15 cellular contexts compared by ENCODE assay signal in the genomic region with DNA sequence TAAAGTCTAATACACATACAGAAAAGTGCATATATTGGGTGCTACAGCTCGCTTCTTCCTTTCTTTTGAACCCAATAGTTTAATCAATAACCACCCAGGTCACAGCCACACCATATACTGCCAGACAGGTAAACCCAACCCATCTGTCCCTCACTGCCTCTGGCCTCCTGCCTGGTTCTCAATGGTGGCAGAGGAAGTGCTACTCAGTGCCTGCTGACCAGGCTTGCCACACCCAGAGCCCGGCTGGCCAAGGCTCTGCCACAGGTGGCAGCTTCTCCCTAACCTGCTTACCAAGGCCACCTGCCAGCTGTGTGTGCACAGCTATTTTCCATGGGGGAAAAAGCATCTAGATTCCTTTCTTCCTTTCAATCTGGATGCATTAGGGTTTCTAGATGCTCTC. TPM values are rescaled to one million over a fixed set of nuclear protein-coding genes. Genes with fewer than 3 reads are reported as not detected.
DNase-seq lines count a peak whose midpoint lies in the region; ATAC-seq, FAIRE-seq and TF ChIP-seq lines count a peak whose summit lies in the region.
"Had no signal": no experiment of that assay in that cellular context is flagged by ENCODE, and none has a peak within 500 bp of the region (broad histone marks: within the 10 kb centered on the region; RNA-seq: fewer than 3 reads in every experiment).

No MANE protein-coding gene starts in this region.

- BruUV-seq in HepG2 (replicated peaks; lab: Mats Ljungman, UMichigan): no TSS peak

- ATAC-seq in right lobe of liver: peak in 1 of 4 donors; percentile 4
- no peak for ATAC-seq in HepG2
- ATAC-seq in right cardiac atrium: no peak
- peak in 2 of 4 donors; percentile 23 to 39 for ATAC-seq in psoas muscle
- ATAC-seq in GM18498 (IDR thresholded peaks at IDR 0.05; ENCODE audit: unreplicated experiment): no peak
- ATAC-seq: activated T-cell treated with anti-CD3 and anti-CD28 coated beads, Interleukin-2, amount 50 U/mL, for 4 hours had no signal

- TF ChIP-seq CTCF in right lobe of liver (IDR thresholded peaks at IDR 0.05): no peak
- TF ChIP-seq CTCF in HepG2 (CRISPR knock-in tag; IDR thresholded peaks at IDR 0.05): no peak
- no peak for TF ChIP-seq CTCF in psoas muscle (IDR thresholded peaks at IDR 0.05)
- TF ChIP-seq CTCF in nephron progenitor cell (IDR thresholded peaks at IDR 0.05): no peak
- TF ChIP-seq CTCF in GM10266 (IDR thresholded peaks at IDR 0.05; ENCODE audit: control insufficient read depth, insufficient read depth, low read depth, missing control alignments): no peak

- DNase-seq in right lobe of liver (peak; percentile 35 to 59 (median 54)), HepG2 (ENCODE audit: low spot score) (no peak), right cardiac atrium (peak in 2 of 3 donors; percentile 70 to 71), psoas muscle (peak; percentile 47 to 77), nephron progenitor cell (no peak), GM10266 (ENCODE audit: extremely low spot score) (no peak), SJCRH30 (no peak)
- DNase-seq: activated CD4-positive, alpha-beta T cell treated with anti-CD3 and anti-CD28 coated beads for 1 hour; activated T-cell treated with anti-CD3 and anti-CD28 coated beads, Interleukin-2, amount 50 U/mL, for 4 hours; AML-193; GOT3; NCI-H2171 treated with DMSO at 0.1 percent for 48 hours had no signal

- H3K4me3 Mint-ChIP-seq in nephron progenitor cell: no peak overlapping the region
- H3K4me3 Mint-ChIP-seq: activated T-cell treated with anti-CD3 and anti-CD28 coated beads, Interleukin-2, amount 50 U/mL, for 4 hours had no signal

- TF ChIP-seq EP300 in HepG2 (IDR thresholded peaks at IDR 0.05; ENCODE audit: low read depth in 2 of 2, low read length in 2 of 2) (no peak), HepG2 (CRISPR knock-in tag; IDR thresholded peaks at IDR 0.05; ENCODE audit: borderline replicate concordance) (no peak)

- TF ChIP-seq POLR2A in right lobe of liver (IDR thresholded peaks at IDR 0.05): no peak
- TF ChIP-seq POLR2A in HepG2 (IDR thresholded peaks at IDR 0.05; ENCODE audit: insufficient read depth in 1 of 2, low read depth in 2 of 2, low read length in 2 of 2): no peak

- H4K20me1 ChIP-seq in HepG2 (ENCODE audit: insufficient read depth, low read length): no peaks in the 10 kb centered on the region

- H3K27me3 ChIP-seq in right lobe of liver: no peaks in the 10 kb centered on the region
- H3K27me3 ChIP-seq in HepG2 (ENCODE audit: control insufficient read depth in 1 of 2, insufficient read depth in 2 of 2, low read length in 2 of 2): peaks cover 16 to 63% of the 10 kb centered on the region in 2 experiments
- no peaks in the 10 kb centered on the region for H3K27me3 ChIP-seq in right cardiac atrium (ENCODE audit: control insufficient read depth, insufficient read depth)
- no peaks in the 10 kb centered on the region for H3K27me3 ChIP-seq in psoas muscle (ENCODE audit: insufficient read depth in 3 of 3, low read length in 2 of 3)
- H3K27me3 ChIP-seq in SJCRH30: peaks cover 8% of the 10 kb centered on the region; the same call in 1 of the 2 replicates

- WGBS in right lobe of liver (ENCODE audit: insufficient coverage, low coverage, low lambda C conversion rate, missing lambda C conversion rate): 32% methylated on average over 2 of the region's 2 CpGs
- WGBS in HepG2 (ENCODE audit: low lambda C conversion rate): 5% methylated on average over 2 of the region's 2 CpGs
- 64% methylated on average over 2 of the region's 2 CpGs for WGBS in right cardiac atrium
- 46 to 57% (median 53%) methylated on average over 2 of the region's 2 CpGs for WGBS in psoas muscle, 3 donors

- H3K4me1 ChIP-seq in right lobe of liver: peaks cover 0 to 7% (median 0%) of the 10 kb centered on the region in 4 donors
- H3K4me1 ChIP-seq in HepG2 (ENCODE audit: insufficient read depth, low read length): peaks cover 37% of the 10 kb centered on the region
- peaks cover 2% of the 10 kb centered on the region for H3K4me1 ChIP-seq in right cardiac atrium (ENCODE audit: control insufficient read depth, insufficient read depth, low read length)
- peaks cover 31% of the 10 kb centered on the region for H3K4me1 ChIP-seq in psoas muscle
- no peaks in the 10 kb centered on the region for H3K4me1 ChIP-seq in SJCRH30

- H3K36me3 ChIP-seq in right lobe of liver (no peaks in the 10 kb centered on the region), HepG2 (replicated peaks in 1 of 2; ENCODE audit: control insufficient read depth in 1 of 2, insufficient read depth in 2 of 2, low read length in 2 of 2) (no peaks in the 10 kb centered on the region), psoas muscle (ENCODE audit: insufficient read depth in 1 of 2, low read depth in 1 of 2) (peaks cover 0 to 5% of the 10 kb centered on the region in 2 donors), SJCRH30 (no peaks in the 10 kb centered on the region)

- POLR2A ChIA-PET in HepG2 (lab: Yijun Ruan, JAX): no interaction called here

- TF ChIP-seq RAD21 in HepG2 (CRISPR knock-in tag; IDR thresholded peaks at IDR 0.05): no peak

- peaks cover 100% of the 10 kb centered on the region for H3K27me3 Mint-ChIP-seq in nephron progenitor cell (ENCODE audit: low read depth, poor library complexity)

- H3K9me3 ChIP-seq in right lobe of liver: no peaks in the 10 kb centered on the region
- H3K9me3 ChIP-seq in HepG2 (ENCODE audit: low read length): no peaks in the 10 kb centered on the region
- H3K9me3 ChIP-seq in right cardiac atrium (ENCODE audit: control insufficient read depth, low read length): no peaks in the 10 kb centered on the region
- H3K9me3 ChIP-seq in psoas muscle: no peaks in the 10 kb centered on the region
- H3K9me3 ChIP-seq in SJCRH30 (replicated peaks): no peaks in the 10 kb centered on the region

- no peaks in the 10 kb centered on the region for H3K36me3 Mint-ChIP-seq in nephron progenitor cell (ENCODE audit: low read depth)

- no peaks in the 10 kb centered on the region for H3K79me2 ChIP-seq in HepG2 (ENCODE audit: insufficient read depth, low read length)

- peaks cover 27% of the 10 kb centered on the region for H3K4me1 Mint-ChIP-seq in nephron progenitor cell

- CTCF ChIA-PET in HepG2 (lab: Yijun Ruan, JAX; ENCODE audit: low intra/inter-chr PET ratio, low total read pairs): no interaction called here

- FAIRE-seq in HepG2 (lab: Jason Lieb, UNC): no peak

- H3K27ac Mint-ChIP-seq in nephron progenitor cell: no peak overlapping the region

- no peak overlapping the region for H3K9ac ChIP-seq in HepG2 (ENCODE audit: insufficient read depth, low read depth, low read length)

- in situ Hi-C loops in HepG2 (cut with HindIII; ENCODE audit: extremely low pct_ligation_motif_present, low pct_unique_long_range_greater_than_20kb): loop anchor here (5.0 kb wide), 1 partner anchor 238 kb away; no protein-coding TSS in a partner anchor

- H3K4me3 ChIP-seq in right lobe of liver: no peak overlapping the region
- H3K4me3 ChIP-seq in HepG2 (replicated peaks in 1 of 3; ENCODE audit: insufficient read depth in 1 of 3, low read depth in 2 of 3, low read length in 3 of 3): no peak overlapping the region
- peak overlapping the region; percentile 35 for H3K4me3 ChIP-seq in right cardiac atrium (ENCODE audit: low read length)
- peak overlapping the region; percentile 81 for H3K4me3 ChIP-seq in psoas muscle
- no peak overlapping the region for H3K4me3 ChIP-seq in SJCRH30
- H3K4me3 ChIP-seq: hepatocyte had no signal

- H3K27ac ChIP-seq in right lobe of liver: no peak overlapping the region
- no peak overlapping the region for H3K27ac ChIP-seq in HepG2 (ENCODE audit: extremely low read length, insufficient read depth, low read length)
- peak overlapping the region; percentile 6 for H3K27ac ChIP-seq in right cardiac atrium (ENCODE audit: low read length)
- peak overlapping the region; percentile 95 for H3K27ac ChIP-seq in psoas muscle
- H3K27ac ChIP-seq in SJCRH30: no peak overlapping the region
- H3K27ac ChIP-seq: hepatocyte had no signal

- no peak overlapping the region for H3K4me2 ChIP-seq in HepG2 (ENCODE audit: low read depth, low read length)

- intact Hi-C loops in right lobe of liver (cut with DNase I) (loop anchor here in 1 of 2 donors (10.0 kb wide), 1 partner anchor 240 kb away; no protein-coding TSS in a partner anchor), HepG2 (cut with micrococcal nuclease; ENCODE audit: unreplicated experiment) (loop anchor here (5.0 to 10.0 kb wide), 4 partner anchors 110 to 733 kb away; a partner anchor contains a TSS), right cardiac atrium (cut with DNase I) (loop anchor here in 3 of 4 donors (5.0 to 10.0 kb wide), 4 partner anchors 78 to 183 kb away; a partner anchor contains a TSS), psoas muscle (cut with DNase I) (loop anchor here (5.0 to 10.0 kb wide), 5 partner anchors 80 to 193 kb away; a partner anchor contains a TSS)

- H3K9me3 Mint-ChIP-seq in nephron progenitor cell: no peaks in the 10 kb centered on the region
- H3K9me3 Mint-ChIP-seq: activated T-cell treated with anti-CD3 and anti-CD28 coated beads, Interleukin-2, amount 50 U/mL, for 4 hours had no signal

- H2AFZ ChIP-seq in HepG2 (ENCODE audit: low read length): no peak overlapping the region
- H2AFZ ChIP-seq: hepatocyte had no signal

RNA-seq across cellular contexts. Expression of a gene that starts 0.6 kb away (rescaled TPM):
- 1 to 10 TPM; 3.0 to 9.2 (median 6.9) TPM for total RNA-seq in right lobe of liver
- 3.0 and 5.7 TPM in 2 replicates for total RNA-seq in HepG2 (2016; rRNA removed; fragmentation: Illumina TruSeq; extraction: Trizol)
- 1.5 and 1.9 TPM in 2 replicates for total RNA-seq in HepG2 (2016; cell fraction: cytosol; rRNA removed; fragmentation: Illumina TruSeq; extraction: Trizol; ENCODE audit: low read depth)
- 3.5 and 5.4 TPM in 2 replicates for total RNA-seq in HepG2 (2016; cell fraction: insoluble cytoplasmic fraction; rRNA removed; fragmentation: Illumina TruSeq; extraction: Trizol)
- 3.1 and 3.8 TPM in 2 replicates for total RNA-seq in HepG2 (2016; cell fraction: membrane; rRNA removed; fragmentation: Illumina TruSeq; extraction: Trizol)
- total RNA-seq in HepG2 (2016; cell fraction: nucleus; rRNA removed; fragmentation: Illumina TruSeq; extraction: Trizol): 6.1 and 6.3 TPM in 2 replicates
- polyA plus RNA-seq in HepG2 (2011; rRNA removed): 5.0 and 6.2 TPM in 2 replicates
- 4.9 and 5.8 TPM in 2 replicates for polyA plus RNA-seq in HepG2 (2011; cell fraction: cytosol; rRNA removed)
- 1.8 TPM in 2 replicates for polyA plus RNA-seq in HepG2 (2011; cell fraction: nucleus; rRNA removed)
- 2.1 and 2.7 TPM in 2 replicates for polyA plus RNA-seq in HepG2 (2012)
- 1.7 TPM in 2 replicates for polyA plus RNA-seq in HepG2 (2016; cell fraction: cytosol; fragmentation: Illumina TruSeq; extraction: Trizol; ENCODE audit: low read depth)
- 4.9 and 5.5 TPM in 2 replicates for polyA plus RNA-seq in HepG2 (2016; cell fraction: insoluble cytoplasmic fraction; fragmentation: Illumina TruSeq; extraction: Trizol; ENCODE audit: low read depth)
- polyA plus RNA-seq in HepG2 (2016; cell fraction: membrane; fragmentation: Illumina TruSeq; extraction: Trizol; ENCODE audit: low read depth): 2.7 and 3.3 TPM in 2 replicates
- polyA plus RNA-seq in HepG2 (2016; cell fraction: nucleus; fragmentation: Illumina TruSeq; extraction: Trizol; ENCODE audit: insufficient read depth, low read depth): 11.9 and 12.2 TPM in 2 replicates
- 34.6 and 99.7 TPM in 2 replicates for polyA minus RNA-seq in HepG2 (2011; rRNA and poly(A)+ RNA removed; ENCODE audit: low replicate concordance)
- polyA minus RNA-seq in HepG2 (2011; cell fraction: cytosol; rRNA and poly(A)+ RNA removed): 4.0 and 4.3 TPM in 2 replicates
- 3.0 and 3.1 TPM in 2 replicates for polyA minus RNA-seq in HepG2 (2011; cell fraction: nucleus; rRNA and poly(A)+ RNA removed)
- total RNA-seq in right cardiac atrium: 100 to 1,000 TPM; 116 to 137 (median 123) TPM
- 127 TPM for polyA plus RNA-seq in right cardiac atrium
- 100 to 1,000 TPM in 2 of 4 donors, 10 to 100 TPM in 2; 39.3 to 317 (median 143) TPM for total RNA-seq in psoas muscle
- 100 to 1,000 TPM in 2 of 3 donors, 10 to 100 TPM in 1; 50.4 to 269 (median 195) TPM for polyA plus RNA-seq in psoas muscle
- total RNA-seq in SJCRH30 (2014; rRNA removed; shearing (Covaris generic)): 7.2 and 7.9 TPM in 2 replicates
- total RNA-seq: T-helper 1 cell treated with Interleukin-12 subunit alpha and Interleukin-12 subunit beta and Interleukin-4 antibody, amounts not matched to agents 30 ng/mL and 1 ng/mL, for 36 hours had no signal

Comparison
In these comparisons a context has a peak if more than half of its experiments do, and no peak if none do; other contexts are left out.
1. DNase-seq: peak in right lobe of liver (3 of 3), right cardiac atrium (2 of 3) and psoas muscle (2 of 2); none in HepG2 (single experiment), nephron progenitor cell (single experiment), GM10266 (single experiment) and SJCRH30 (0 of 2).
2. H3K27ac ChIP-seq: peak in right cardiac atrium (single experiment) and psoas muscle (single experiment); none in right lobe of liver (0 of 3), HepG2 (single experiment) and SJCRH30 (single experiment).
3. H3K4me3 ChIP-seq: peak in right cardiac atrium (single experiment) and psoas muscle (single experiment); none in right lobe of liver (0 of 3), HepG2 (0 of 3) and SJCRH30 (single experiment).